ENCODE assay signal across 8 cellular contexts in genomic region chr19:49591731-49592485, GRCh38. TPM values are rescaled to one million over a fixed set of nuclear protein-coding genes. Genes with fewer than 3 reads are reported as not detected.
DNase-seq lines count a peak whose midpoint lies in the region; ATAC-seq, FAIRE-seq and TF ChIP-seq lines count a peak whose summit lies in the region.

No MANE protein-coding gene starts in this region.

- intact Hi-C loops in A673 (cut with micrococcal nuclease; ENCODE audit: unreplicated experiment), result loop anchor here (2.0 to 5.0 kb wide), 3 partner anchors 49 to 220 kb away; partner anchors contain the start of genes FUZ, PRMT1 and RRAS

- FAIRE-seq in D721Med (lab: Jason Lieb, UNC), result no peak

- POLR2A ChIA-PET in A673 (lab: Charles Lee; ENCODE audit: low non-redundant PET), result no interaction called here

- H3K4me1 ChIP-seq in A673 (ENCODE audit: insufficient read depth, low read length, poor library complexity, severe bottlenecking), result peaks cover 7% of the 10 kb centered on the region
- H3K4me1 ChIP-seq in NT2/D1 (ENCODE audit: insufficient read depth, insufficient read length), result peaks cover 3% of the 10 kb centered on the region
- H3K4me1 ChIP-seq in gastroesophageal sphincter, result peaks cover 0 to 53% (median 12%) of the 10 kb centered on the region in 3 donors
- H3K4me1 ChIP-seq in osteoblast (ENCODE audit: insufficient read depth, low read length), result peaks cover 22% of the 10 kb centered on the region

- peaks cover 32% of the 10 kb centered on the region for H3K79me2 ChIP-seq in osteoblast (ENCODE audit: insufficient read depth, low read length)

- no peaks in the 10 kb centered on the region for H3K27me3 ChIP-seq in A673 (replicated peaks; ENCODE audit: insufficient read depth, low read depth, low read length, poor library complexity)
- H3K27me3 ChIP-seq in NT2/D1 (ENCODE audit: insufficient read depth, insufficient read length), result no peaks in the 10 kb centered on the region
- no peaks in the 10 kb centered on the region for H3K27me3 ChIP-seq in gastroesophageal sphincter
- no peaks in the 10 kb centered on the region for H3K27me3 ChIP-seq in osteoblast (ENCODE audit: insufficient read depth, low read length)

- TF ChIP-seq CTCF in A673 (conservative IDR thresholded peaks at IDR 0.05; ENCODE audit: low read depth, low read length) (no peak), gastroesophageal sphincter (IDR thresholded peaks at IDR 0.05) (no peak), osteoblast (IDR thresholded peaks at IDR 0.05; ENCODE audit: extremely low read depth, low read depth, low read length) (no peak), D721Med (IDR thresholded peaks at IDR 0.05; ENCODE audit: insufficient read depth, missing control alignments) (no peak)

- ATAC-seq in GM18505 (IDR thresholded peaks at IDR 0.05; ENCODE audit: unreplicated experiment) (no peak), gastroesophageal sphincter (no peak), HG02623 (IDR thresholded peaks at IDR 0.05; ENCODE audit: unreplicated experiment) (no peak)

- no peaks in the 10 kb centered on the region for H3K9me3 ChIP-seq in A673 (ENCODE audit: low read depth, low read length, poor library complexity, severe bottlenecking)
- no peaks in the 10 kb centered on the region for H3K9me3 ChIP-seq in NT2/D1 (ENCODE audit: insufficient read depth, low read length)
- no peaks in the 10 kb centered on the region for H3K9me3 ChIP-seq in gastroesophageal sphincter
- H3K9me3 ChIP-seq in osteoblast (ENCODE audit: low read depth, low read length), result no peaks in the 10 kb centered on the region

- peaks cover 32% of the 10 kb centered on the region for H3K36me3 ChIP-seq in A673 (ENCODE audit: insufficient read depth, low read length, poor library complexity, severe bottlenecking)
- peaks cover 24% of the 10 kb centered on the region for H3K36me3 ChIP-seq in NT2/D1 (ENCODE audit: insufficient read depth, insufficient read length, low read length)
- peaks cover 0 to 30% of the 10 kb centered on the region in 2 donors for H3K36me3 ChIP-seq in gastroesophageal sphincter
- H3K36me3 ChIP-seq in osteoblast (ENCODE audit: insufficient read depth, low read length), result peaks cover 21% of the 10 kb centered on the region

- TF ChIP-seq EP300 in gastroesophageal sphincter (IDR thresholded peaks at IDR 0.05), result no peak

- H4K20me1 ChIP-seq in osteoblast (ENCODE audit: insufficient read depth, low read length), result peaks cover 21% of the 10 kb centered on the region

- H3K4me2 ChIP-seq in osteoblast (ENCODE audit: insufficient read depth, low read length), result peak overlapping the region; percentile 90

- DNase-seq in A673 (ENCODE audit: low spot score) (peak; percentile 74), NT2/D1 (ENCODE audit: low read depth, low spot score) (no peak), osteoblast (ENCODE audit: insufficient read length, low spot score, missing footprints) (peak; percentile 96), D721Med (ENCODE audit: insufficient read length, low spot score) (no peak)
- DNase-seq in activated effector memory CD4-positive, alpha-beta T cell treated with anti-CD3 and anti-CD28 coated beads, Interleukin-2, amount 50 U/mL, for 16 hours, result peak; percentile 81

- H2AFZ ChIP-seq in osteoblast (ENCODE audit: low read length), result peak overlapping the region; percentile 25

- H3K4me3 ChIP-seq in A673 (ENCODE audit: low read depth, low read length, poor library complexity, severe bottlenecking) (peak overlapping the region; percentile 80), NT2/D1 (ENCODE audit: insufficient read length, low read depth) (peak overlapping the region; percentile 88), gastroesophageal sphincter (peak overlapping the region; percentile 89 to 94), osteoblast (ENCODE audit: insufficient read depth, low read length) (peak overlapping the region; percentile 87)

- CTCF ChIA-PET in A673 (lab: Charles Lee), result no interaction called here

- TSS peak; percentile 17 for BruUV-seq in A673 (replicated peaks; lab: Mats Ljungman, UMichigan)

- peak; percentile 13 for TF ChIP-seq POLR2A in GM18505 (IDR thresholded peaks at IDR 0.05; ENCODE audit: borderline replicate concordance, extremely low read depth, insufficient read depth, insufficient read length)
- no peak for TF ChIP-seq POLR2A in gastroesophageal sphincter (IDR thresholded peaks at IDR 0.05)

- H3K27ac ChIP-seq in A673 (ENCODE audit: low read depth, low read length, poor library complexity, severe bottlenecking) (peak overlapping the region; percentile 92), gastroesophageal sphincter (peak overlapping the region; percentile 77 to 98 (median 94)), osteoblast (ENCODE audit: low read depth, low read length) (peak overlapping the region; percentile 8)

- H3K9ac ChIP-seq in NT2/D1 (ENCODE audit: insufficient read length, low read depth), result peak overlapping the region; percentile 94

- 0 to 2% methylated on average over 9 to 14 of the region's 51 CpGs for WGBS in gastroesophageal sphincter (ENCODE audit: low coverage in 1 of 2), 2 donors

RNA-seq across cellular contexts. Expression of gene PRR12, which starts 0.9 kb away (rescaled TPM):
- total RNA-seq in A673 (2021) (51.4 and 54.0 TPM in 2 replicates), gastroesophageal sphincter (10 to 100 TPM in 3 of 4 donors, 1 to 10 TPM in 1; 9.3 to 24.1 (median 14.8) TPM), osteoblast (2.2 and 2.9 TPM in 2 replicates)

RNA-seq across cellular contexts. Expression of gene PRRG2, which starts 10.8 kb away (rescaled TPM):
- total RNA-seq in A673 (2021) (1.5 and 1.9 TPM in 2 replicates), gastroesophageal sphincter (1 to 10 TPM in 2 of 4 donors, not detected in 2; 1.0 to 1.1 TPM), osteoblast (under 0.01 and 0.29 TPM in 2 replicates)

RNA-seq across cellular contexts. Expression of gene NOSIP, which starts 11.6 kb away (rescaled TPM):
- total RNA-seq in A673 (2021) (169 and 178 TPM in 2 replicates), gastroesophageal sphincter (10 to 100 TPM; 45.5 to 59.6 (median 51.8) TPM), osteoblast (57.5 and 68.0 TPM in 2 replicates)

RNA-seq across cellular contexts. Expression of gene RRAS, which starts 48.0 kb away (rescaled TPM):
- 27.6 and 32.4 TPM in 2 replicates for total RNA-seq in A673 (2021)
- 100 to 1,000 TPM; 100 to 162 (median 136) TPM for total RNA-seq in gastroesophageal sphincter
- total RNA-seq in osteoblast, result 23.9 and 31.8 TPM in 2 replicates

RNA-seq across cellular contexts. Expression of gene SCAF1, which starts 50.1 kb away (rescaled TPM):
- total RNA-seq in A673 (2021), result 92.7 and 98.2 TPM in 2 replicates
- 10 to 100 TPM; 18.2 to 37.5 (median 18.5) TPM for total RNA-seq in gastroesophageal sphincter
- 12.1 and 14.8 TPM in 2 replicates for total RNA-seq in osteoblast

Comparison
In these comparisons a context has a peak if more than half of its experiments do, and no peak if none do; other contexts are left out.
1. DNase-seq: peak in A673 (single experiment), activated effector memory CD4-positive, alpha-beta T cell treated with anti-CD3 and anti-CD28 coated beads, Interleukin-2, amount 50 U/mL, for 16 hours (single experiment) and osteoblast (single experiment); none in NT2/D1 (single experiment) and D721Med (single experiment).
2. H3K27ac ChIP-seq: peak in every context shown above with its lines; median percentile 94 in gastroesophageal sphincter; 92 in A673; 8 in osteoblast.
3. Peak in every context shown above with its lines, with median percentiles within 50 percentile points of each other: H3K4me3 ChIP-seq.